5 cellular contexts compared by ENCODE assay signal in genomic region chr6:51953246-51953645, GRCh38.
"Had no signal": no experiment of that assay in that cellular context is flagged by ENCODE, and none has a peak within 500 bp of the region (broad histone marks: within the 10 kb centered on the region; RNA-seq: fewer than 3 reads in every experiment).

No MANE protein-coding gene starts in this region.

- H3K4me3 ChIP-seq: GM23338 had no signal

- H3K27ac ChIP-seq: HL-60 had no signal

- DNase-seq: H9, HCEC 1CT had no signal

- ATAC-seq: GM23338, HepG2 had no signal
